Comparison of ENCODE assay signal across 8 cellular contexts in genomic region chr5:149636861-149637246, GRCh38. TPM values are rescaled to one million over a fixed set of nuclear protein-coding genes. Genes with fewer than 3 reads are reported as not detected.
A peak's percentile ranks its signal among the peaks of the same experiment; 100 is the strongest.
DNase-seq lines count a peak whose midpoint lies in the region; ATAC-seq lines count a peak whose summit lies in the region.

No MANE protein-coding gene starts in this region.

- CTCF ChIA-PET in activated naive CD4-positive, alpha-beta T cell treated with anti-CD3 and anti-CD28 coated beads, Interleukin-2, amount 10 ng/mL, durations not matched to agents 7 days and 5 days (lab: Charles Lee): interaction anchor here (0.7 to 14.5 kb wide), 18 partner anchors 8 to 359 kb away, joined by 3 to 212 read pairs (median 4); no protein-coding TSS in a partner anchor

- H3K36me3 ChIP-seq in NT2/D1 (ENCODE audit: insufficient read depth, insufficient read length, low read length): no peaks in the 10 kb centered on the region

- peak; percentile 74 for DNase-seq in activated naive CD4-positive, alpha-beta T cell treated with anti-CD3 and anti-CD28 coated beads, Interleukin-2, amount 10 ng/mL, durations not matched to agents 7 days and 5 days
- no peak for DNase-seq in activated naive CD4-positive, alpha-beta T cell treated with anti-CD3 and anti-CD28 coated beads, Interleukin-2, amount 50 U/mL, for 16 hours
- peak; percentile 63 for DNase-seq in NT2/D1 (ENCODE audit: low read depth, low spot score)
- peak; percentile 49 for DNase-seq in amniotic epithelial cell (ENCODE audit: low read depth)
- DNase-seq in left cardiac atrium: peak; percentile 41
- peak in 7 of 10 donors; percentile 55 to 98 (median 84) for DNase-seq in posterior cingulate gyrus

- H3K9ac ChIP-seq in NT2/D1 (ENCODE audit: insufficient read length, low read depth): no peak overlapping the region

- ATAC-seq in HG03571 (IDR thresholded peaks at IDR 0.05; ENCODE audit: unreplicated experiment) (peak; percentile 58), left cardiac atrium (peak; percentile 43 to 49), GM21825 (IDR thresholded peaks at IDR 0.05; ENCODE audit: unreplicated experiment) (no peak)

- H3K9me3 ChIP-seq in NT2/D1 (ENCODE audit: insufficient read depth, low read length): no peaks in the 10 kb centered on the region

- no peaks in the 10 kb centered on the region for H3K9me3 Mint-ChIP-seq in activated naive CD4-positive, alpha-beta T cell treated with anti-CD3 and anti-CD28 coated beads, Interleukin-2, amount 10 ng/mL, durations not matched to agents 7 days and 5 days

- H3K4me1 Mint-ChIP-seq in activated naive CD4-positive, alpha-beta T cell treated with anti-CD3 and anti-CD28 coated beads, Interleukin-2, amount 10 ng/mL, durations not matched to agents 7 days and 5 days: no peaks in the 10 kb centered on the region

- no peak overlapping the region for H3K4me3 Mint-ChIP-seq in activated naive CD4-positive, alpha-beta T cell treated with anti-CD3 and anti-CD28 coated beads, Interleukin-2, amount 10 ng/mL, durations not matched to agents 7 days and 5 days

- intact Hi-C loops in left cardiac atrium (cut with DNase I): loop anchor here (1.0 to 10.0 kb wide), 5 partner anchors 190 to 354 kb away; partner anchors contain the start of gene SLC26A2 (in 1 of the 2)
- intact Hi-C loops in posterior cingulate gyrus (cut with DNase I): loop anchor here (1.0 to 5.0 kb wide), 2 partner anchors 191 to 355 kb away; no protein-coding TSS in a partner anchor

- H3K27me3 ChIP-seq in NT2/D1 (ENCODE audit: insufficient read depth, insufficient read length): no peaks in the 10 kb centered on the region

- H3K27ac Mint-ChIP-seq in activated naive CD4-positive, alpha-beta T cell treated with anti-CD3 and anti-CD28 coated beads, Interleukin-2, amount 10 ng/mL, durations not matched to agents 7 days and 5 days: no peak overlapping the region

- H3K27me3 Mint-ChIP-seq in activated naive CD4-positive, alpha-beta T cell treated with anti-CD3 and anti-CD28 coated beads, Interleukin-2, amount 10 ng/mL, durations not matched to agents 7 days and 5 days: peaks cover 6% of the 10 kb centered on the region

- no peak overlapping the region for H3K4me3 ChIP-seq in NT2/D1 (ENCODE audit: insufficient read length, low read depth)

- H3K36me3 Mint-ChIP-seq in activated naive CD4-positive, alpha-beta T cell treated with anti-CD3 and anti-CD28 coated beads, Interleukin-2, amount 10 ng/mL, durations not matched to agents 7 days and 5 days: no peaks in the 10 kb centered on the region

- H3K4me1 ChIP-seq in NT2/D1 (ENCODE audit: insufficient read depth, insufficient read length): peaks cover 9% of the 10 kb centered on the region

RNA-seq across cellular contexts. Expression of gene ARHGEF37, which starts 55.6 kb away (rescaled TPM):
- 10 to 100 TPM; 14.1 to 17.3 TPM for total RNA-seq in left cardiac atrium
